In genomic region chr4:5952286-5953002, GRCh38 we compare ENCODE assay signal across 25 cellular contexts. TPM values are rescaled to one million over a fixed set of nuclear protein-coding genes. Genes with fewer than 3 reads are reported as not detected.
"Had no signal": no experiment of that assay in that cellular context is flagged by ENCODE, and none has a peak within 500 bp of the region (broad histone marks: within the 10 kb centered on the region; RNA-seq: fewer than 3 reads in every experiment).

No MANE protein-coding gene starts in this region.

- H3K27ac ChIP-seq: breast epithelium had no signal

- DNase-seq: activated B cell treated with CpG ODN at 0.5 μM for 24 hours; activated CD4-positive, alpha-beta T cell treated with anti-CD3 and anti-CD28 coated beads for 1 hour; activated CD4-positive, alpha-beta T cell treated with anti-CD3 and anti-CD28 coated beads, Interleukin-2, amount 10 ng/mL, durations not matched to agents 24 days and 14 days; activated CD4-positive, alpha-beta T cell treated with anti-CD3 and anti-CD28 coated beads, Interleukin-2, amount 50 U/mL, for 48 hours; activated CD8-positive, alpha-beta memory T cell treated with anti-CD3 and anti-CD28 coated beads, Interleukin-2, amount 10 ng/mL, durations not matched to agents 7 days and 5 days; activated gamma-delta T cell treated with Interleukin-2 at 50 U/mL for 16 hours; activated naive CD4-positive, alpha-beta T cell treated with anti-CD3 and anti-CD28 coated beads, Interleukin-2, amount 50 U/mL, for 16 hours; activated T-cell treated with anti-CD3 and anti-CD28 coated beads, Interleukin-2, amount 50 U/mL, for 24 hours; aorta; central memory CD4-positive, alpha-beta T cell; Kasumi-1; KBM-7; NCI-H1048; NCI-H146; NCI-H187 treated with DMSO at 0.1 percent for 48 hours; NCI-H2081 treated with DMSO at 0.1 percent for 48 hours; NCI-H446; NCI-H524; PC-3; SHP77 treated with DMSO at 0.1 percent for 48 hours; T-helper 17 cell; T-helper 9 cell had no signal

- H3K9me3 ChIP-seq: breast epithelium had no signal

- H3K27me3 Mint-ChIP-seq: activated CD8-positive, alpha-beta memory T cell treated with anti-CD3 and anti-CD28 coated beads, Interleukin-2, amount 10 ng/mL, durations not matched to agents 7 days and 5 days; activated T-cell treated with anti-CD3 and anti-CD28 coated beads, Interleukin-2, amount 50 U/mL, for 24 hours had no signal

- H3K4me3 ChIP-seq: breast epithelium had no signal

- H3K27ac Mint-ChIP-seq: activated B cell treated with CpG ODN at 0.5 μM for 24 hours; activated CD4-positive, alpha-beta T cell treated with anti-CD3 and anti-CD28 coated beads, Interleukin-2, amount 10 ng/mL, durations not matched to agents 24 days and 14 days; activated CD8-positive, alpha-beta memory T cell treated with anti-CD3 and anti-CD28 coated beads, Interleukin-2, amount 10 ng/mL, durations not matched to agents 7 days and 5 days; activated T-cell treated with anti-CD3 and anti-CD28 coated beads, Interleukin-2, amount 50 U/mL, for 24 hours; activated T-helper 1 cell treated with anti-CD3 and anti-CD28 coated beads, Interleukin-12 subunit alpha, Interleukin-12 subunit beta, Interleukin-2, Interleukin-4 antibody, amounts not matched to agents 30 ng/mL and 10 ng/mL and 1 ng/mL, durations not matched to agents 14 hours and 24 hours and 36 hours; T-helper 17 cell had no signal

- H3K9me3 Mint-ChIP-seq: activated B cell treated with CpG ODN at 0.5 μM for 24 hours; activated CD4-positive, alpha-beta T cell treated with anti-CD3 and anti-CD28 coated beads, Interleukin-2, amount 10 ng/mL, durations not matched to agents 24 days and 14 days; activated T-cell treated with anti-CD3 and anti-CD28 coated beads, Interleukin-2, amount 50 U/mL, for 24 hours; activated T-helper 1 cell treated with anti-CD3 and anti-CD28 coated beads, Interleukin-12 subunit alpha, Interleukin-12 subunit beta, Interleukin-2, Interleukin-4 antibody, amounts not matched to agents 30 ng/mL and 10 ng/mL and 1 ng/mL, durations not matched to agents 14 hours and 24 hours and 36 hours had no signal

- H3K36me3 Mint-ChIP-seq: activated CD8-positive, alpha-beta memory T cell treated with anti-CD3 and anti-CD28 coated beads, Interleukin-2, amount 10 ng/mL, durations not matched to agents 7 days and 5 days had no signal

- H3K4me1 ChIP-seq: breast epithelium had no signal

- H3K4me3 Mint-ChIP-seq: activated B cell treated with CpG ODN at 0.5 μM for 24 hours; activated CD4-positive, alpha-beta T cell treated with anti-CD3 and anti-CD28 coated beads, Interleukin-2, amount 10 ng/mL, durations not matched to agents 24 days and 14 days; activated CD8-positive, alpha-beta memory T cell treated with anti-CD3 and anti-CD28 coated beads, Interleukin-2, amount 10 ng/mL, durations not matched to agents 7 days and 5 days; activated T-cell treated with anti-CD3 and anti-CD28 coated beads, Interleukin-2, amount 50 U/mL, for 24 hours; activated T-helper 1 cell treated with anti-CD3 and anti-CD28 coated beads, Interleukin-12 subunit alpha, Interleukin-12 subunit beta, Interleukin-2, Interleukin-4 antibody, amounts not matched to agents 30 ng/mL and 10 ng/mL and 1 ng/mL, durations not matched to agents 14 hours and 24 hours and 36 hours; T-helper 17 cell had no signal

- H3K36me3 ChIP-seq: breast epithelium had no signal

- ATAC-seq: activated CD8-positive, alpha-beta memory T cell treated with anti-CD3 and anti-CD28 coated beads, Interleukin-2, amount 10 ng/mL, durations not matched to agents 7 days and 5 days; PC-3; T-helper 17 cell had no signal

- H3K4me1 Mint-ChIP-seq: activated B cell treated with CpG ODN at 0.5 μM for 24 hours, T-helper 17 cell had no signal

RNA-seq across cellular contexts. Expression of gene CRMP1, which starts 59.6 kb away (rescaled TPM):
- total RNA-seq: activated CD4-positive, alpha-beta T cell treated with anti-CD3 and anti-CD28 coated beads, Interleukin-2, amount 10 ng/mL, durations not matched to agents 24 days and 14 days; activated T-helper 1 cell treated with anti-CD3 and anti-CD28 coated beads, Interleukin-12 subunit alpha, Interleukin-12 subunit beta, Interleukin-2, Interleukin-4 antibody, amounts not matched to agents 30 ng/mL and 10 ng/mL and 1 ng/mL, durations not matched to agents 14 hours and 24 hours and 36 hours; M059J; PC-3; T-helper 17 cell had no signal
